In genomic region chr12:49869816-49870500, GRCh38 we compare ENCODE assay signal across 15 cellular contexts. TPM values are rescaled to one million over a fixed set of nuclear protein-coding genes. Genes with fewer than 3 reads are reported as not detected.
DNase-seq lines count a peak whose midpoint lies in the region; ATAC-seq and TF ChIP-seq lines count a peak whose summit lies in the region.
"Had no signal": no experiment of that assay in that cellular context is flagged by ENCODE, and none has a peak within 500 bp of the region (broad histone marks: within the 10 kb centered on the region; RNA-seq: fewer than 3 reads in every experiment).

No MANE protein-coding gene starts in this region.

- no peak for TF ChIP-seq CTCF in heart right ventricle (IDR thresholded peaks at IDR 0.05)

- no peak overlapping the region for H3K4me3 ChIP-seq in heart right ventricle
- H3K4me3 ChIP-seq in naive thymus-derived CD4-positive, alpha-beta T cell (ENCODE audit: low read length) = no peak overlapping the region
- H3K4me3 ChIP-seq: A549, GM12878, lung had no signal

- DNase-seq in Right ventricle myocardium superior = no peak
- DNase-seq in left cardiac atrium = no peak
- DNase-seq in heart right ventricle = no peak
- DNase-seq in posterior vena cava (ENCODE audit: low spot score) = peak; percentile 49
- DNase-seq in cortex of kidney (lab: John Stamatoyannopoulos, UW) = no peak
- DNase-seq in naive thymus-derived CD4-positive, alpha-beta T cell = no peak
- DNase-seq: activated CD8-positive, alpha-beta T cell treated with anti-CD3 and anti-CD28 coated beads for 36 hours; effector CD4-positive, alpha-beta T cell; stimulated activated naive CD8-positive, alpha-beta T cell treated with anti-CD3 and anti-CD28 coated beads, Interleukin-15, Interleukin-2, amounts not matched to agents 100 U/mL and 50 U/mL, for 24 hours had no signal

- H3K36me3 Mint-ChIP-seq in naive thymus-derived CD4-positive, alpha-beta T cell = no peaks in the 10 kb centered on the region

- H3K27ac ChIP-seq in heart right ventricle = peak overlapping the region in 9 of 10 donors; percentile 46 to 85 (median 72)
- H3K27ac ChIP-seq in naive thymus-derived CD4-positive, alpha-beta T cell (ENCODE audit: low read depth, low read length) = no peak overlapping the region
- H3K27ac ChIP-seq: A549, neutrophil had no signal

- H3K4me1 ChIP-seq in heart right ventricle = peaks cover 22 to 52% (median 32%) of the 10 kb centered on the region in 9 donors
- no peaks in the 10 kb centered on the region for H3K4me1 ChIP-seq in naive thymus-derived CD4-positive, alpha-beta T cell (ENCODE audit: control insufficient read depth in 2 of 2, insufficient read depth in 2 of 2, low read length in 2 of 2)
- H3K4me1 ChIP-seq: A549 had no signal

- H3K4me3 Mint-ChIP-seq in naive thymus-derived CD4-positive, alpha-beta T cell = no peak overlapping the region
- H3K4me3 Mint-ChIP-seq: activated CD8-positive, alpha-beta T cell treated with anti-CD3 and anti-CD28 coated beads for 36 hours had no signal

- no peaks in the 10 kb centered on the region for H3K9me3 Mint-ChIP-seq in naive thymus-derived CD4-positive, alpha-beta T cell
- H3K9me3 Mint-ChIP-seq: activated CD8-positive, alpha-beta T cell treated with anti-CD3 and anti-CD28 coated beads for 36 hours had no signal

- H3K27me3 ChIP-seq in heart right ventricle = peaks cover 0 to 13% (median 6%) of the 10 kb centered on the region in 7 donors
- H3K27me3 ChIP-seq in naive thymus-derived CD4-positive, alpha-beta T cell (ENCODE audit: control insufficient read depth in 2 of 2, insufficient read depth in 2 of 2, low read length in 2 of 2) = no peaks in the 10 kb centered on the region

- H3K27me3 Mint-ChIP-seq in naive thymus-derived CD4-positive, alpha-beta T cell = peaks cover 0 to 7% (median 0%) of the 10 kb centered on the region in 5 donors
- H3K27me3 Mint-ChIP-seq: activated CD8-positive, alpha-beta T cell treated with anti-CD3 and anti-CD28 coated beads for 36 hours had no signal

- CTCF ChIA-PET in naive thymus-derived CD4-positive, alpha-beta T cell (lab: Charles Lee) = interaction anchor here (0.6 to 1.0 kb wide), 4 partner anchors 35 to 649 kb away, joined by 3 read pairs; no protein-coding TSS in a partner anchor

- ATAC-seq in Right ventricle myocardium superior (ENCODE audit: poor library complexity) (peak; percentile 0), left cardiac atrium (no peak), heart right ventricle (peak in 1 of 8 donors; percentile 4), GM21515 (IDR thresholded peaks at IDR 0.05; ENCODE audit: unreplicated experiment) (no peak), HG02571 (IDR thresholded peaks at IDR 0.05; ENCODE audit: unreplicated experiment) (no peak)
- ATAC-seq in naive thymus-derived CD4-positive, alpha-beta T cell = no peak
- ATAC-seq: activated CD8-positive, alpha-beta T cell treated with anti-CD3 and anti-CD28 coated beads for 36 hours; GM12878; stimulated activated naive CD8-positive, alpha-beta T cell treated with anti-CD3 and anti-CD28 coated beads, Interleukin-15, Interleukin-2, amounts not matched to agents 100 U/mL and 50 U/mL, for 24 hours had no signal

- no peaks in the 10 kb centered on the region for H3K36me3 ChIP-seq in heart right ventricle
- no peaks in the 10 kb centered on the region for H3K36me3 ChIP-seq in naive thymus-derived CD4-positive, alpha-beta T cell (ENCODE audit: control insufficient read depth in 2 of 3, insufficient read depth in 3 of 3, low read length in 3 of 3)
- H3K36me3 ChIP-seq: neutrophil had no signal

- intact Hi-C loops in Right ventricle myocardium superior (cut with DNase I) (loop anchor here (5.0 to 10.0 kb wide), 2 partner anchors 75 to 202 kb away; no protein-coding TSS in a partner anchor), left cardiac atrium (cut with DNase I) (loop anchor here (5.0 to 10.0 kb wide), 3 partner anchors 77 to 197 kb away; partner anchors contain the start of gene AQP2 (in 1 of the 2)), heart right ventricle (cut with DNase I) (loop anchor here (2.0 to 10.0 kb wide), 10 partner anchors 72 to 202 kb away; partner anchors contain the start of genes ASIC1 (in 8 of the 10) and AQP2 (in 1 of the 10)), posterior vena cava (cut with DNase I) (loop anchor here in 1 of 2 donors (10.0 kb wide), 1 partner anchor 185 kb away; the partner anchor contains the start of gene ASIC1)
- intact Hi-C loops in naive thymus-derived CD4-positive, alpha-beta T cell (cut with micrococcal nuclease) = no loop called here

- H3K4me1 Mint-ChIP-seq in naive thymus-derived CD4-positive, alpha-beta T cell = peaks cover 0 to 6% (median 0%) of the 10 kb centered on the region in 7 donors

- POLR2A ChIA-PET in naive thymus-derived CD4-positive, alpha-beta T cell (lab: Charles Lee) = interaction anchor here (1.1 kb wide), 1 partner anchor 248 kb away, joined by 3 read pairs; no protein-coding TSS in a partner anchor

- H3K9me3 ChIP-seq in heart right ventricle = no peaks in the 10 kb centered on the region
- H3K9me3 ChIP-seq in naive thymus-derived CD4-positive, alpha-beta T cell (ENCODE audit: control insufficient read depth in 2 of 3, low read length in 3 of 3) = no peaks in the 10 kb centered on the region
- H3K9me3 ChIP-seq: A549, neutrophil had no signal

- WGBS in heart right ventricle, 2 donors = 84 to 91% methylated on average over 14 of the region's 14 CpGs

- no peak overlapping the region for H3K27ac Mint-ChIP-seq in naive thymus-derived CD4-positive, alpha-beta T cell
- H3K27ac Mint-ChIP-seq: activated CD8-positive, alpha-beta T cell treated with anti-CD3 and anti-CD28 coated beads for 36 hours had no signal

RNA-seq across cellular contexts. Expression of gene BCDIN3D, which starts 27.1 kb away (rescaled TPM):
- total RNA-seq in Right ventricle myocardium superior (2.4 TPM), left cardiac atrium (1 to 10 TPM; 2.9 to 4.0 TPM), heart right ventricle (1 to 10 TPM; 1.1 to 3.9 (median 2.4) TPM), posterior vena cava (1 to 10 TPM; 2.5 to 4.0 TPM)
- 1 to 10 TPM; 2.0 TPM for polyA plus RNA-seq in heart right ventricle
- total RNA-seq in naive thymus-derived CD4-positive, alpha-beta T cell = 10 to 100 TPM in 2 of 5 experiments, 1 to 10 TPM in 3; 3.7 to 17.4 (median 6.8) TPM
- polyA plus RNA-seq in naive thymus-derived CD4-positive, alpha-beta T cell = 1 to 10 TPM; 4.8 to 7.4 TPM

RNA-seq across cellular contexts. Expression of gene FAIM2, which starts 33.7 kb away (rescaled TPM):
- total RNA-seq in Right ventricle myocardium superior (10.6 TPM), left cardiac atrium (10 to 100 TPM in 1 of 2 donors, 1 to 10 TPM in 1; 6.4 to 25.9 TPM), heart right ventricle (10 to 100 TPM in 1 of 10 donors, 1 to 10 TPM in 9; 1.2 to 11.3 (median 3.2) TPM), posterior vena cava (1 to 10 TPM; 1.8 to 2.5 TPM)
- 10 to 100 TPM in 1 of 2 donors, 1 to 10 TPM in 1; 7.8 to 15.0 TPM for polyA plus RNA-seq in heart right ventricle
- total RNA-seq in naive thymus-derived CD4-positive, alpha-beta T cell = under 1 TPM in 2 of 5 experiments, not detected in 3; 0.22 to 0.85 TPM
- polyA plus RNA-seq in naive thymus-derived CD4-positive, alpha-beta T cell = not detected
- total RNA-seq: GM12878 had no signal
- polyA plus RNA-seq: GM12878 had no signal

RNA-seq across cellular contexts. Expression of gene NCKAP5L, which starts 41.7 kb away (rescaled TPM):
- total RNA-seq in Right ventricle myocardium superior (29.0 TPM), left cardiac atrium (10 to 100 TPM; 18.6 to 18.8 TPM), heart right ventricle (10 to 100 TPM; 17.3 to 32.1 (median 23.7) TPM), posterior vena cava (10 to 100 TPM; 16.2 to 22.4 TPM)
- 10 to 100 TPM; 11.6 to 44.6 TPM for polyA plus RNA-seq in heart right ventricle
- 10 to 100 TPM in 4 of 5 experiments, 1 to 10 TPM in 1; 4.3 to 27.5 (median 12.0) TPM for total RNA-seq in naive thymus-derived CD4-positive, alpha-beta T cell
- polyA plus RNA-seq in naive thymus-derived CD4-positive, alpha-beta T cell = 1 to 10 TPM; 1.8 to 5.4 TPM

Comparison
In these comparisons a context has a peak if more than half of its experiments do, and no peak if none do; other contexts are left out.
1. intact Hi-C loops: an anchor here in Right ventricle myocardium superior (5.0 to 10.0 kb wide), left cardiac atrium (5.0 to 10.0 kb wide) and heart right ventricle (2.0 to 10.0 kb wide); none called in naive thymus-derived CD4-positive, alpha-beta T cell.